8 cellular contexts compared by ENCODE assay signal in the genomic region with DNA sequence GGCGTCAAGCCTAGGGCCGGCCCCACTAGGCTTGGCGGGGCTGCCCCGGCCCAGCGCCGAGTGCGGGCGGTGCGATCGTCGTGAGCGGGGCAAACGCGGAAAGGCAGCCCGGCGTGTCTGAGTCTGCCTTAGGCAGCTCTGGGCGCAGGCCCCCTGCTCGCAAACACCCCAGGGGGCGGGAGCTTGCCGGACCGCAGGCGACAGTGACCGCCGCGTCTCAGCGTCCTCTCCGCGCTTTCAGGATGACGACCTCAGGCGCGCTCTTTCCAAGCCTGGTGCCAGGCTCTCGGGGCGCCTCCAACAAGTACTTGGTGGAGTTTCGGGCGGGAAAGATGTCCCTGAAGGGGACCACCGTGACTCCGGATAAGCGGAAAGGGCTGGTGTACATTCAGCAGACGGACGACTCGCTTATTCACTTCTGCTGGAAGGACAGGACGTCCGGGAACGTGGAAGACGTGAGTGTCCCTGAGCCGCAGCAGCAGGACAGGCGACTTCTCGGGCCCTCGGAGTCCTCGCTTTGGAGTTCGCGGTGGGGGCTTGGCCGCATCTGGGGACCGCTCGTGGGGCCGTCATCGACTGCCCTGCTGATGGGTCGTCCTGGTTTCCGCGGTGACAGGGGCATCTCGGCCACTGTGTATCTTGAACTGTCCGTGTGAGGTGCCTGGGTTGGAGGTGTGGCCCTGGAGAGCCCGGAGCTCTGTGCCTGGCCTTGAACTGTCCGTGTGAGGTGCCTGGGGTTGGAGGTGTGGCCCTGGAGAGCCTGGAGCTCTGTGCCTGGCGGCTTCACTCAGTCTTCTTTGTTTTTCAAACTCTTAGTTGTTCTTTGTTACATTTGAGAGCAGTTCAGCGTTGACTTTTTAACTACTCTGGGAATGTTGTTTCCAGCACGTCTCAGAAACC. TPM values are rescaled to one million over a fixed set of nuclear protein-coding genes. Genes with fewer than 3 reads are reported as not detected.
DNase-seq lines count a peak whose midpoint lies in the region; ATAC-seq and TF ChIP-seq lines count a peak whose summit lies in the region.

No MANE protein-coding gene starts in this region.

- H3K27me3 ChIP-seq in heart left ventricle (no peaks in the 10 kb centered on the region), psoas muscle (ENCODE audit: insufficient read depth in 3 of 3, low read length in 2 of 3) (no peaks in the 10 kb centered on the region)

- H3K36me3 Mint-ChIP-seq in activated CD8-positive, alpha-beta T cell treated with anti-CD3 and anti-CD28 coated beads, Interleukin-2, amount 10 ng/mL, durations not matched to agents 7 days and 5 days (ENCODE audit: low read depth) = peaks cover 30% of the 10 kb centered on the region

- H3K36me3 ChIP-seq in heart left ventricle (peaks cover 0 to 51% (median 47%) of the 10 kb centered on the region in 9 donors), psoas muscle (ENCODE audit: insufficient read depth in 1 of 2, low read depth in 1 of 2) (peaks cover 3 to 56% of the 10 kb centered on the region in 2 donors)

- no peaks in the 10 kb centered on the region for H3K27me3 Mint-ChIP-seq in activated CD8-positive, alpha-beta T cell treated with anti-CD3 and anti-CD28 coated beads, Interleukin-2, amount 10 ng/mL, durations not matched to agents 7 days and 5 days (ENCODE audit: low read depth)

- H3K4me1 ChIP-seq in heart left ventricle (peaks cover 9 to 43% (median 25%) of the 10 kb centered on the region in 12 donors), psoas muscle (peaks cover 39% of the 10 kb centered on the region)

- TF ChIP-seq CTCF in heart left ventricle (IDR thresholded peaks at IDR 0.05) (no peak), psoas muscle (IDR thresholded peaks at IDR 0.05) (no peak)

- peak overlapping the region; percentile 91 for H3K4me3 Mint-ChIP-seq in activated CD8-positive, alpha-beta T cell treated with anti-CD3 and anti-CD28 coated beads, Interleukin-2, amount 10 ng/mL, durations not matched to agents 7 days and 5 days

- peaks cover 28% of the 10 kb centered on the region for H3K4me1 Mint-ChIP-seq in activated CD8-positive, alpha-beta T cell treated with anti-CD3 and anti-CD28 coated beads, Interleukin-2, amount 10 ng/mL, durations not matched to agents 7 days and 5 days (ENCODE audit: low read depth)

- H3K27ac ChIP-seq in heart left ventricle (peak overlapping the region; percentile 79 to 100 (median 98)), psoas muscle (peak overlapping the region; percentile 99)

- peak overlapping the region; percentile 59 to 96 (median 88) for H3K4me3 ChIP-seq in heart left ventricle
- H3K4me3 ChIP-seq in psoas muscle = peak overlapping the region; percentile 84

- TF ChIP-seq POLR2A in heart left ventricle (IDR thresholded peaks at IDR 0.05) = no peak

- intact Hi-C loops in heart left ventricle (cut with DNase I) = loop anchor here (2.0 to 10.0 kb wide), 12 partner anchors 49 to 501 kb away; partner anchors contain the start of genes LAMA5 (in 1 of the 10), MRGBP (in 1 of the 10) and OGFR (in 1 of the 10)
- intact Hi-C loops in psoas muscle (cut with DNase I) = loop anchor here in 1 of 2 donors (5.0 to 10.0 kb wide), 2 partner anchors 49 to 191 kb away; no protein-coding TSS in a partner anchor

- WGBS in heart left ventricle, 4 donors = 3% methylated on average over 49 to 67 of the region's 67 CpGs
- WGBS in psoas muscle, 3 donors = 3 to 4% (median 3%) methylated on average over 63 to 67 of the region's 67 CpGs

- peak; percentile 8 for ATAC-seq in HG03432 (IDR thresholded peaks at IDR 0.05; ENCODE audit: unreplicated experiment)
- peak; percentile 17 for ATAC-seq in activated CD8-positive, alpha-beta T cell treated with anti-CD3 and anti-CD28 coated beads, Interleukin-2, amount 10 ng/mL, durations not matched to agents 7 days and 5 days
- no peak for ATAC-seq in heart left ventricle
- peak in 1 of 4 donors; percentile 1 for ATAC-seq in psoas muscle

- H3K9me3 Mint-ChIP-seq in activated CD8-positive, alpha-beta T cell treated with anti-CD3 and anti-CD28 coated beads, Interleukin-2, amount 10 ng/mL, durations not matched to agents 7 days and 5 days (ENCODE audit: insufficient read depth) = no peaks in the 10 kb centered on the region

- H3K9me3 ChIP-seq in heart left ventricle = no peaks in the 10 kb centered on the region
- no peaks in the 10 kb centered on the region for H3K9me3 ChIP-seq in psoas muscle

- peak; percentile 31 for DNase-seq in NCI-H82 (lab: John Stamatoyannopoulos, UW)
- DNase-seq in NCI-H82 treated with DMSO at 0.1 percent for 48 hours (lab: John Stamatoyannopoulos, UW; ENCODE audit: unreplicated experiment) = no peak
- peak; percentile 33 for DNase-seq in activated CD8-positive, alpha-beta T cell treated with anti-CD3 and anti-CD28 coated beads, Interleukin-2, amount 10 ng/mL, durations not matched to agents 7 days and 5 days
- no peak for DNase-seq in heart left ventricle
- DNase-seq in psoas muscle = no peak
- no peak for DNase-seq in ecto neural progenitor cell (ENCODE audit: low spot score)
- no peak for DNase-seq in NCI-H774 (lab: John Stamatoyannopoulos, UW)

- POLR2A ChIA-PET in activated CD8-positive, alpha-beta T cell treated with anti-CD3 and anti-CD28 coated beads, Interleukin-2, amount 10 ng/mL, durations not matched to agents 7 days and 5 days (lab: Charles Lee) = no interaction called here

- H3K27ac Mint-ChIP-seq in activated CD8-positive, alpha-beta T cell treated with anti-CD3 and anti-CD28 coated beads, Interleukin-2, amount 10 ng/mL, durations not matched to agents 7 days and 5 days = peak overlapping the region; percentile 84

- CTCF ChIA-PET in activated CD8-positive, alpha-beta T cell treated with anti-CD3 and anti-CD28 coated beads, Interleukin-2, amount 10 ng/mL, durations not matched to agents 7 days and 5 days (lab: Charles Lee) = interaction anchor here (1.4 to 4.5 kb wide), 3 partner anchors 65 to 82 kb away, joined by 4 to 31 read pairs (median 4); no protein-coding TSS in a partner anchor

RNA-seq across cellular contexts. Expression of gene ADRM1, which starts 0.8 kb away (rescaled TPM):
- 100 to 1,000 TPM in 1 of 2 experiments, 10 to 100 TPM in 1; 97.7 to 103 TPM for total RNA-seq in activated CD8-positive, alpha-beta T cell treated with anti-CD3 and anti-CD28 coated beads, Interleukin-2, amount 10 ng/mL, durations not matched to agents 7 days and 5 days
- total RNA-seq in heart left ventricle (100 to 1,000 TPM in 3 of 9 donors, 10 to 100 TPM in 6; 66.8 to 218 (median 79.8) TPM), psoas muscle (100 to 1,000 TPM; 142 to 280 (median 238) TPM)
- polyA plus RNA-seq in heart left ventricle (100 to 1,000 TPM in 1 of 2 donors, 10 to 100 TPM in 1; 87.2 to 187 TPM), psoas muscle (100 to 1,000 TPM; 355 to 603 (median 460) TPM)

Comparison
In these comparisons a context has a peak if more than half of its experiments do, and no peak if none do; other contexts are left out.
1. DNase-seq: peak in NCI-H82 (single experiment) and activated CD8-positive, alpha-beta T cell treated with anti-CD3 and anti-CD28 coated beads, Interleukin-2, amount 10 ng/mL, durations not matched to agents 7 days and 5 days (single experiment); none in NCI-H82 treated with DMSO at 0.1 percent for 48 hours (single experiment), heart left ventricle (0 of 5), psoas muscle (0 of 2), ecto neural progenitor cell (single experiment) and NCI-H774 (single experiment).
2. ATAC-seq: peak in HG03432 (single experiment) and activated CD8-positive, alpha-beta T cell treated with anti-CD3 and anti-CD28 coated beads, Interleukin-2, amount 10 ng/mL, durations not matched to agents 7 days and 5 days (single experiment); none in heart left ventricle (0 of 4).